Comparison of ENCODE assay signal across 1 cellular context in the genomic region with DNA sequence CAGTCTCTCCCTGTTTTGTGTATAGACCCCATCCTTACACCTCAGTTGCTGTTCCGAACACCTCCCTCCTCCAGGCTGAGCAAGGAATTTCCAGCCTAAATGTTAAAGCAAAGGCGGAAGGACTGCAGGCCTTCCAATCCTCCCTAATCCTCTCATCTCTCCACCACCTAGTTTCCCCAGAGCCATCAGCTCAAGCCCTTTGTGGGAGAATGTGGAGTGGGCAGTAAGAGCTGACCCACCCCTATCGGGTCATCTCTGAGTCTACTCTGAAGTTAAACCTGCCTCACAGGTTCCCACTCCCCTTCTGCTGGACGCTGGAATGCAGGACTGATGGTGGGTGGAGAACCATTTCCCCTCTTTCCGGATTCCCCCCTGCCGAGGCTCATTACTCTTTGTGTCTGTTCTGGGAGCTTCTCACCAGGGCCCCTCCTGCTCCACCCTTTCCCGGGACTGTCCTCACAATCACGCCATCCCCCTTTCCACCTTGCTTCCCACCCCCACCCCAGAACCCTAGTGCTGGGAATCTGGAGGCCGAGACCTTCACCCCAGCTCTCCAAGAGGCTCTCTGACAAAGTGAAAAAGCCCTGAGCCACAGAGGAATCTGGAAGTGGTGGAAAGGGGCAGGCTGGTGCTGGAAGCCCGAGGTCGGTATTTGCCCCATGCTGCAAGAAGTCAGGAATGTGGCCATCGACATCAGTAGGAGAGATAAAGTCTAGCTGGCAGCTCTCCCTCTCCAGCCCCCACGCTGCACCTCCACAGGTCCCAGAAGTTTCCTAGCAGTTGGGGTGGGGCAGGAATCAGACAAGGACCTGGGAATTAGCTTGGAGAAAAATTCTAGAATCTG.
TF ChIP-seq lines count a peak whose summit lies in the region.

No MANE protein-coding gene starts in this region.

TF ChIP-seq in SK-N-SH, 30 proteins besides CTCF, POLR2A, EP300 and RAD21 (continued from another document):
- TF ChIP-seq, protein P1, sequence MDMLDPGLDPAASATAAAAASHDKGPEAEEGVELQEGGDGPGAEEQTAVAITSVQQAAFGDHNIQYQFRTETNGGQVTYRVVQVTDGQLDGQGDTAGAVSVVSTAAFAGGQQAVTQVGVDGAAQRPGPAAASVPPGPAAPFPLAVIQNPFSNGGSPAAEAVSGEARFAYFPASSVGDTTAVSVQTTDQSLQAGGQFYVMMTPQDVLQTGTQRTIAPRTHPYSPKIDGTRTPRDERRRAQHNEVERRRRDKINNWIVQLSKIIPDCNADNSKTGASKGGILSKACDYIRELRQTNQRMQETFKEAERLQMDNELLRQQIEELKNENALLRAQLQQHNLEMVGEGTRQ (IDR thresholded peaks at IDR 0.05; ENCODE audit: borderline replicate concordance, low read depth, low read length): no peak
- TF ChIP-seq SMC3 (IDR thresholded peaks at IDR 0.05; ENCODE audit: low read depth, low read length) (no peak), RFX5 (IDR thresholded peaks at IDR 0.05; ENCODE audit: low read length) (no peak), TAF1 (IDR thresholded peaks at IDR 0.05; ENCODE audit: borderline replicate concordance, low read depth, low read length) (no peak), ELF1 (IDR thresholded peaks at IDR 0.05) (no peak), YY1 (IDR thresholded peaks at IDR 0.05; ENCODE audit: low read depth) (no peak), FOXM1 (IDR thresholded peaks at IDR 0.05; ENCODE audit: low read depth) (no peak), JUND (IDR thresholded peaks at IDR 0.05) (peak; percentile 32; the same call in 1 of the 2 replicates), MXI1 (IDR thresholded peaks at IDR 0.05; ENCODE audit: low read depth, low read length) (no peak), FOSL2 (IDR thresholded peaks at IDR 0.05; ENCODE audit: borderline replicate concordance, low read depth) (no peak), NFIC (IDR thresholded peaks at IDR 0.05; ENCODE audit: borderline replicate concordance) (peak; percentile 64), MEF2A (IDR thresholded peaks at IDR 0.05; ENCODE audit: borderline replicate concordance, low read depth) (no peak), FOXJ3 (CRISPR knock-in tag; IDR thresholded peaks at IDR 0.05) (no peak), MAX (IDR thresholded peaks at IDR 0.05; ENCODE audit: low read depth) (peak; percentile 53; the same call in 1 of the 2 replicates), RXRA (IDR thresholded peaks at IDR 0.05; ENCODE audit: borderline replicate concordance, low read depth) (peak; percentile 51; the same call in 1 of the 2 replicates), RCOR1 (IDR thresholded peaks at IDR 0.05; ENCODE audit: low read length) (no peak), POLR2AphosphoS5 (IDR thresholded peaks at IDR 0.05; ENCODE audit: low read depth, low read length) (0 out of 2 replicates have a peak, but pooled peaks have one; percentile 6)
- TF ChIP-seq, protein P2, sequence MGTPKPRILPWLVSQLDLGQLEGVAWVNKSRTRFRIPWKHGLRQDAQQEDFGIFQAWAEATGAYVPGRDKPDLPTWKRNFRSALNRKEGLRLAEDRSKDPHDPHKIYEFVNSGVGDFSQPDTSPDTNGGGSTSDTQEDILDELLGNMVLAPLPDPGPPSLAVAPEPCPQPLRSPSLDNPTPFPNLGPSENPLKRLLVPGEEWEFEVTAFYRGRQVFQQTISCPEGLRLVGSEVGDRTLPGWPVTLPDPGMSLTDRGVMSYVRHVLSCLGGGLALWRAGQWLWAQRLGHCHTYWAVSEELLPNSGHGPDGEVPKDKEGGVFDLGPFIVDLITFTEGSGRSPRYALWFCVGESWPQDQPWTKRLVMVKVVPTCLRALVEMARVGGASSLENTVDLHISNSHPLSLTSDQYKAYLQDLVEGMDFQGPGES (IDR thresholded peaks at IDR 0.05; ENCODE audit: low read depth, low read length): no peak
- TF ChIP-seq, protein P3, sequence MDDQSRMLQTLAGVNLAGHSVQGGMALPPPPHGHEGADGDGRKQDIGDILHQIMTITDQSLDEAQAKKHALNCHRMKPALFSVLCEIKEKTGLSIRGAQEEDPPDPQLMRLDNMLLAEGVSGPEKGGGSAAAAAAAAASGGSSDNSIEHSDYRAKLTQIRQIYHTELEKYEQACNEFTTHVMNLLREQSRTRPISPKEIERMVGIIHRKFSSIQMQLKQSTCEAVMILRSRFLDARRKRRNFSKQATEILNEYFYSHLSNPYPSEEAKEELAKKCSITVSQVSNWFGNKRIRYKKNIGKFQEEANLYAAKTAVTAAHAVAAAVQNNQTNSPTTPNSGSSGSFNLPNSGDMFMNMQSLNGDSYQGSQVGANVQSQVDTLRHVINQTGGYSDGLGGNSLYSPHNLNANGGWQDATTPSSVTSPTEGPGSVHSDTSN (IDR thresholded peaks at IDR 0.05): peak; percentile 1; the same call in 1 of the 2 replicates
- TF ChIP-seq, protein P4, sequence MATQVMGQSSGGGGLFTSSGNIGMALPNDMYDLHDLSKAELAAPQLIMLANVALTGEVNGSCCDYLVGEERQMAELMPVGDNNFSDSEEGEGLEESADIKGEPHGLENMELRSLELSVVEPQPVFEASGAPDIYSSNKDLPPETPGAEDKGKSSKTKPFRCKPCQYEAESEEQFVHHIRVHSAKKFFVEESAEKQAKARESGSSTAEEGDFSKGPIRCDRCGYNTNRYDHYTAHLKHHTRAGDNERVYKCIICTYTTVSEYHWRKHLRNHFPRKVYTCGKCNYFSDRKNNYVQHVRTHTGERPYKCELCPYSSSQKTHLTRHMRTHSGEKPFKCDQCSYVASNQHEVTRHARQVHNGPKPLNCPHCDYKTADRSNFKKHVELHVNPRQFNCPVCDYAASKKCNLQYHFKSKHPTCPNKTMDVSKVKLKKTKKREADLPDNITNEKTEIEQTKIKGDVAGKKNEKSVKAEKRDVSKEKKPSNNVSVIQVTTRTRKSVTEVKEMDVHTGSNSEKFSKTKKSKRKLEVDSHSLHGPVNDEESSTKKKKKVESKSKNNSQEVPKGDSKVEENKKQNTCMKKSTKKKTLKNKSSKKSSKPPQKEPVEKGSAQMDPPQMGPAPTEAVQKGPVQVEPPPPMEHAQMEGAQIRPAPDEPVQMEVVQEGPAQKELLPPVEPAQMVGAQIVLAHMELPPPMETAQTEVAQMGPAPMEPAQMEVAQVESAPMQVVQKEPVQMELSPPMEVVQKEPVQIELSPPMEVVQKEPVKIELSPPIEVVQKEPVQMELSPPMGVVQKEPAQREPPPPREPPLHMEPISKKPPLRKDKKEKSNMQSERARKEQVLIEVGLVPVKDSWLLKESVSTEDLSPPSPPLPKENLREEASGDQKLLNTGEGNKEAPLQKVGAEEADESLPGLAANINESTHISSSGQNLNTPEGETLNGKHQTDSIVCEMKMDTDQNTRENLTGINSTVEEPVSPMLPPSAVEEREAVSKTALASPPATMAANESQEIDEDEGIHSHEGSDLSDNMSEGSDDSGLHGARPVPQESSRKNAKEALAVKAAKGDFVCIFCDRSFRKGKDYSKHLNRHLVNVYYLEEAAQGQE (IDR thresholded peaks at IDR 0.05; ENCODE audit: low read depth, low read length): no peak
